Comparison of ENCODE assay signal across 10 cellular contexts in genomic region chr15:77066961-77067690, GRCh38. TPM values are rescaled to one million over a fixed set of nuclear protein-coding genes. Genes with fewer than 3 reads are reported as not detected.
DNase-seq lines count a peak whose midpoint lies in the region; ATAC-seq and TF ChIP-seq lines count a peak whose summit lies in the region.
"Had no signal": no experiment of that assay in that cellular context is flagged by ENCODE, and none has a peak within 500 bp of the region (broad histone marks: within the 10 kb centered on the region; RNA-seq: fewer than 3 reads in every experiment).

No MANE protein-coding gene starts in this region.

- H3K9me3 ChIP-seq in lung (ENCODE audit: control insufficient read depth in 2 of 2, insufficient read depth in 1 of 2, low read length in 1 of 2): no peaks in the 10 kb centered on the region
- H3K9me3 ChIP-seq: adrenal gland had no signal

- H3K27ac ChIP-seq in ACC112 (ENCODE audit: low read depth, low read length) (no peak overlapping the region; the same call in 1 of the 2 replicates), lung (ENCODE audit: low read depth in 1 of 2, low read length in 1 of 2) (peak overlapping the region in 1 of 2 donors; percentile 56)
- H3K27ac ChIP-seq: adrenal gland had no signal

- POLR2A ChIA-PET in activated B cell treated with CpG ODN at 0.5 μM for 24 hours (lab: Charles Lee): interaction anchor here (0.6 to 1.7 kb wide), 5 partner anchors 15 to 811 kb away, joined by 3 to 14 read pairs (median 3); no protein-coding TSS in a partner anchor

- H3K4me3 Mint-ChIP-seq in activated B cell treated with CpG ODN at 0.5 μM for 24 hours: peak overlapping the region; percentile 69

- no peaks in the 10 kb centered on the region for H3K27me3 Mint-ChIP-seq in activated B cell treated with CpG ODN at 0.5 μM for 24 hours

- peaks cover 62% of the 10 kb centered on the region for H3K4me1 ChIP-seq in ACC112 (ENCODE audit: control insufficient read depth, insufficient read depth, low read length, unreplicated experiment)
- H3K4me1 ChIP-seq in lung (ENCODE audit: control insufficient read depth in 2 of 2, insufficient read depth in 2 of 2, low read length in 2 of 2): peaks cover 3 to 25% of the 10 kb centered on the region in 2 donors

- peak overlapping the region; percentile 16; the same call in 1 of the 2 replicates for H3K4me3 ChIP-seq in ACC112 (ENCODE audit: low read depth, low read length)
- H3K4me3 ChIP-seq in lung: no peak overlapping the region
- H3K4me3 ChIP-seq: adrenal gland had no signal

- peaks cover 73% of the 10 kb centered on the region for H3K79me2 ChIP-seq in ACC112 (ENCODE audit: control insufficient read depth, insufficient read depth, low read length, unreplicated experiment)

- WGBS in lung, 2 donors: 66 to 68% methylated on average over 4 of the region's 4 CpGs

- DNase-seq in HuH-7.5 (ENCODE audit: low spot score) (peak; percentile 60), activated B cell treated with CpG ODN at 0.5 μM for 24 hours (no peak), lung (ENCODE audit: low spot score) (no peak), posterior cingulate gyrus (no peak), ecto neural progenitor cell (ENCODE audit: low spot score) (no peak)
- DNase-seq in activated T-cell treated with anti-CD3 and anti-CD28 coated beads, Interleukin-2, amount 50 U/mL, for 1 hour: no peak
- DNase-seq: adrenal gland, NCI-H2171 had no signal

- H3K36me3 ChIP-seq in ACC112 (ENCODE audit: insufficient read depth, low read length): no peaks in the 10 kb centered on the region
- no peaks in the 10 kb centered on the region for H3K36me3 ChIP-seq in lung (ENCODE audit: control insufficient read depth in 2 of 2, insufficient read depth in 2 of 2, low read length in 2 of 2)
- H3K36me3 ChIP-seq: adrenal gland had no signal

- intact Hi-C loops in activated B cell treated with CpG ODN at 0.5 μM for 24 hours (cut with micrococcal nuclease): loop anchor here (10.0 kb wide), 1 partner anchor 752 kb away; the partner anchor contains the start of gene ETFA
- intact Hi-C loops in posterior cingulate gyrus (cut with DNase I): no loop called here

- CTCF ChIA-PET in activated B cell treated with CpG ODN at 0.5 μM for 24 hours (lab: Charles Lee): no interaction called here

- H3K4me1 Mint-ChIP-seq in activated B cell treated with CpG ODN at 0.5 μM for 24 hours: peaks cover 81% of the 10 kb centered on the region

- TF ChIP-seq CTCF in activated B cell treated with CpG ODN at 0.5 μM for 24 hours (IDR thresholded peaks at IDR 0.05) (no peak), lung (IDR thresholded peaks at IDR 0.05; ENCODE audit: control extremely low read depth, extremely low read depth) (no peak)

- peaks cover 19% of the 10 kb centered on the region for H3K36me3 Mint-ChIP-seq in activated B cell treated with CpG ODN at 0.5 μM for 24 hours (ENCODE audit: low read depth)

- H2AFZ ChIP-seq in ACC112 (ENCODE audit: low read length, unreplicated experiment): no peak overlapping the region

- H3K27ac Mint-ChIP-seq in activated B cell treated with CpG ODN at 0.5 μM for 24 hours: peak overlapping the region; percentile 89

- H3K27me3 ChIP-seq in ACC112 (ENCODE audit: insufficient read depth, low read length) (no peaks in the 10 kb centered on the region), lung (ENCODE audit: control insufficient read depth, insufficient read depth) (no peaks in the 10 kb centered on the region)
- H3K27me3 ChIP-seq: adrenal gland had no signal

- no peaks in the 10 kb centered on the region for H3K9me3 Mint-ChIP-seq in activated B cell treated with CpG ODN at 0.5 μM for 24 hours

- ATAC-seq in activated B cell treated with CpG ODN at 0.5 μM for 24 hours (ENCODE audit: low read depth) (no peak), lung (ENCODE audit: insufficient read depth, low FRiP score) (peak; percentile 6), GM21737 (IDR thresholded peaks at IDR 0.05; ENCODE audit: unreplicated experiment) (no peak)

RNA-seq across cellular contexts. Expression of gene TSPAN3, which starts 3.8 kb away (rescaled TPM):
- total RNA-seq in activated B cell treated with CpG ODN at 0.5 μM for 24 hours: 104 and 113 TPM in 2 replicates
- 100 to 1,000 TPM; 339 to 494 TPM for total RNA-seq in lung
- polyA plus RNA-seq in lung: 100 to 1,000 TPM; 428 to 472 TPM
